In the genomic region with DNA sequence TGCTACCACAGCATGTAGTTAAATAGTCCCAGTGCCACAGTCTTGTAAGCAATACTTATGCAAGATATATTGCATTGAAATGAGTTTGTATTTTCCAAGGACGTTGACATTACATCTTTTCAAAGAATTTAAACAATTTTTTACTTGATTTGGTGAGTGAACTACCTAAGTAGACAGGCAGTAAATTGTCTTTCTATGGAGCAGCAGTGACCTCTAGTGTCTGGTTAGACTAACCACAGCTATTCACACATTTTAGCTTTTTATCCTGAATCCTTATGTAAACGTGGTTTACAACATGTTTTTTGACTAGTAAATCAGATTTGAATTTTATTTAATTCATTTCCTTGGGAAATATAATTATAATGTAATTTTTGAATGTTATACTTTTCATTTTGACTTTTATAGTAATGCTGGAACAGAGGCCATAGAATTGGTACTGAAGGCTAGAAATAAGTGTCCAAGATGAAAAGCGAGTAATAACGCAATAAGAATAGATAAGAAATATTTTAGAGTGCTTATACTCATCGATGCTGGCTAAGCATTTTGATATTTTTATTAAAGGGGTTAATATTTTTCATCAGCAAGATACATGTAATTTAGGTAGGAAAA, we compare ENCODE assay signal across 9 cellular contexts. TPM values are rescaled to one million over a fixed set of nuclear protein-coding genes. Genes with fewer than 3 reads are reported as not detected.
DNase-seq lines count a peak whose midpoint lies in the region; ATAC-seq, FAIRE-seq and TF ChIP-seq lines count a peak whose summit lies in the region.
"Had no signal": no experiment of that assay in that cellular context is flagged by ENCODE, and none has a peak within 500 bp of the region (broad histone marks: within the 10 kb centered on the region; RNA-seq: fewer than 3 reads in every experiment).

No MANE protein-coding gene starts in this region.

- no peak overlapping the region for H3K4me3 ChIP-seq in HL-60 (replicated peaks; ENCODE audit: insufficient read depth, low read length)
- no peak overlapping the region for H3K4me3 ChIP-seq in epithelial cell of esophagus (ENCODE audit: low read length)
- H3K4me3 ChIP-seq in osteoblast (ENCODE audit: insufficient read depth, low read length): no peak overlapping the region

- peak; percentile 90 for FAIRE-seq in RCC 7860 (lab: Jason Lieb, UNC)

- TF ChIP-seq CTCF in HL-60 (IDR thresholded peaks at IDR 0.05; ENCODE audit: insufficient read depth, low read length) (peak; percentile 62), epithelial cell of esophagus (IDR thresholded peaks at IDR 0.05; ENCODE audit: insufficient read depth, low read depth, low read length, missing control alignments) (peak; percentile 81), osteoblast (IDR thresholded peaks at IDR 0.05; ENCODE audit: extremely low read depth, low read depth, low read length) (peak; percentile 76)

- H3K36me3 ChIP-seq in osteoblast (ENCODE audit: insufficient read depth, low read length): no peaks in the 10 kb centered on the region

- peak; percentile 90 for DNase-seq in G401 (ENCODE audit: low spot score)
- DNase-seq in HL-60 (ENCODE audit: low read depth in 1 of 2, low spot score in 1 of 2): peak; percentile 20 to 23
- DNase-seq in RCC 7860 (ENCODE audit: low spot score): peak; percentile 64
- peak; percentile 67 for DNase-seq in epithelial cell of esophagus (ENCODE audit: low read depth)
- peak; percentile 21 for DNase-seq in osteoblast (ENCODE audit: insufficient read length, low spot score, missing footprints)
- DNase-seq in GOT3 (lab: John Stamatoyannopoulos, UW): no peak
- no peak for DNase-seq in activated CD4-positive, CD25-positive, alpha-beta regulatory T cell treated with anti-CD3 and anti-CD28 coated beads, Interleukin-2, amount 50 U/mL, for 72 hours
- DNase-seq: activated T-cell treated with anti-CD3 and anti-CD28 coated beads, Interleukin-2, amount 50 U/mL, for 4 hours had no signal

- peak; percentile 74 for ATAC-seq in GM21360 (IDR thresholded peaks at IDR 0.05; ENCODE audit: unreplicated experiment)

- no peak overlapping the region for H3K4me2 ChIP-seq in osteoblast (ENCODE audit: insufficient read depth, low read length)

- H3K27ac ChIP-seq in HL-60 (replicated peaks) (no peak overlapping the region), osteoblast (ENCODE audit: low read depth, low read length) (no peak overlapping the region)

- no peaks in the 10 kb centered on the region for H4K20me1 ChIP-seq in osteoblast (ENCODE audit: insufficient read depth, low read length)

- H2AFZ ChIP-seq in osteoblast (ENCODE audit: low read length): no peak overlapping the region

- H3K9me3 ChIP-seq in osteoblast (ENCODE audit: low read depth, low read length): no peaks in the 10 kb centered on the region

- H3K27me3 ChIP-seq in HL-60 (ENCODE audit: insufficient read depth, poor library complexity, severe bottlenecking): peaks cover 8% of the 10 kb centered on the region
- H3K27me3 ChIP-seq in osteoblast (ENCODE audit: insufficient read depth, low read length): peaks cover 10% of the 10 kb centered on the region

- H3K79me2 ChIP-seq in osteoblast (ENCODE audit: insufficient read depth, low read length): no peaks in the 10 kb centered on the region

- in situ Hi-C loops in G401 (cut with HindIII; ENCODE audit: low sequenced_read_pairs): no loop called here

- H3K4me1 ChIP-seq in osteoblast (ENCODE audit: insufficient read depth, low read length): no peaks in the 10 kb centered on the region

RNA-seq across cellular contexts. Expression of a gene that starts 5.6 kb away (rescaled TPM):
- total RNA-seq in G401 (2014; rRNA removed; shearing (Covaris generic)): not detected in 2 replicates
- total RNA-seq in osteoblast: not detected in 2 replicates
- total RNA-seq: activated T-cell treated with anti-CD3 and anti-CD28 coated beads, Interleukin-2, amount 50 U/mL, for 4 hours had no signal

Comparison
In these comparisons a context has a peak if more than half of its experiments do, and no peak if none do; other contexts are left out.
1. DNase-seq: peak in G401 (single experiment), HL-60 (2 of 2), RCC 7860 (single experiment), epithelial cell of esophagus (single experiment) and osteoblast (single experiment); none in GOT3 (single experiment) and activated CD4-positive, CD25-positive, alpha-beta regulatory T cell treated with anti-CD3 and anti-CD28 coated beads, Interleukin-2, amount 50 U/mL, for 72 hours (single experiment).
2. Peak in every context shown above with its lines, with median percentiles within 50 percentile points of each other: CTCF ChIP-seq.